Comparison of ENCODE assay signal across 3 cellular contexts in the genomic region with DNA sequence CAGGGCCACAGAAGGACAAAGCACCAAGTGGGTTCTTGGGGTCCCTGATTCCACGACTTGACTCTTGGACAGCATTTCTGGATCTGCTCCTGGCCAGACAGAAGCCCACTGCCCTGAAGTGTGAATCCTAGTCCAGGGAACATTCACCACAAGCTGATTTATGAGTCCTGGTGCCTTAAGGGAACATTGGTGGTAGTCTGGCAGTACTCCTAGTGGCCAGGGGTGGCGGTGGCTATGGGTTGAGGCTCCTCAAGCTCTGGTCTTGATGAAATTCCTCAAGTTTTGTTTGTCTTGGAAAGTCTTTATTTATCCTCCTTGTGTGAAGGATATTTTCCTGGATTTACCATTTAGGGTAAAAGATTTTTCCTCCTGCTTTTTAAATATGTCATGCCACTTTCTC.
TF ChIP-seq lines count a peak whose summit lies in the region.

No MANE protein-coding gene starts in this region.

TF ChIP-seq in SK-N-SH, 30 proteins besides CTCF, POLR2A, EP300 and RAD21 (continued from another document):
- TF ChIP-seq NRF1 (IDR thresholded peaks at IDR 0.05; ENCODE audit: low read depth, low read length) (no peak), TCF12 (IDR thresholded peaks at IDR 0.05) (no peak), SMC3 (IDR thresholded peaks at IDR 0.05; ENCODE audit: low read depth, low read length) (no peak), GATA2 (CRISPR knock-in tag; IDR thresholded peaks at IDR 0.05) (no peak), SIN3A (IDR thresholded peaks at IDR 0.05; ENCODE audit: borderline replicate concordance, low read depth, low read length) (no peak), JUND (IDR thresholded peaks at IDR 0.05) (no peak)
- TF ChIP-seq, protein P1, sequence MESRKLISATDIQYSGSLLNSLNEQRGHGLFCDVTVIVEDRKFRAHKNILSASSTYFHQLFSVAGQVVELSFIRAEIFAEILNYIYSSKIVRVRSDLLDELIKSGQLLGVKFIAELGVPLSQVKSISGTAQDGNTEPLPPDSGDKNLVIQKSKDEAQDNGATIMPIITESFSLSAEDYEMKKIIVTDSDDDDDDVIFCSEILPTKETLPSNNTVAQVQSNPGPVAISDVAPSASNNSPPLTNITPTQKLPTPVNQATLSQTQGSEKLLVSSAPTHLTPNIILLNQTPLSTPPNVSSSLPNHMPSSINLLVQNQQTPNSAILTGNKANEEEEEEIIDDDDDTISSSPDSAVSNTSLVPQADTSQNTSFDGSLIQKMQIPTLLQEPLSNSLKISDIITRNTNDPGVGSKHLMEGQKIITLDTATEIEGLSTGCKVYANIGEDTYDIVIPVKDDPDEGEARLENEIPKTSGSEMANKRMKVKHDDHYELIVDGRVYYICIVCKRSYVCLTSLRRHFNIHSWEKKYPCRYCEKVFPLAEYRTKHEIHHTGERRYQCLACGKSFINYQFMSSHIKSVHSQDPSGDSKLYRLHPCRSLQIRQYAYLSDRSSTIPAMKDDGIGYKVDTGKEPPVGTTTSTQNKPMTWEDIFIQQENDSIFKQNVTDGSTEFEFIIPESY (IDR thresholded peaks at IDR 0.05; ENCODE audit: borderline replicate concordance, low read depth), result no peak
- TF ChIP-seq, protein P2, sequence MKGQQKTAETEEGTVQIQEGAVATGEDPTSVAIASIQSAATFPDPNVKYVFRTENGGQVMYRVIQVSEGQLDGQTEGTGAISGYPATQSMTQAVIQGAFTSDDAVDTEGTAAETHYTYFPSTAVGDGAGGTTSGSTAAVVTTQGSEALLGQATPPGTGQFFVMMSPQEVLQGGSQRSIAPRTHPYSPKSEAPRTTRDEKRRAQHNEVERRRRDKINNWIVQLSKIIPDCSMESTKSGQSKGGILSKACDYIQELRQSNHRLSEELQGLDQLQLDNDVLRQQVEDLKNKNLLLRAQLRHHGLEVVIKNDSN (IDR thresholded peaks at IDR 0.05; ENCODE audit: borderline replicate concordance, low read depth), result no peak

TF ChIP-seq in SK-N-SH treated with all-trans-retinoic acid at 6 μM for 48 hours, 23 proteins besides CTCF, POLR2A, EP300 and RAD21 (continued from another document):
- TF ChIP-seq, protein P3, sequence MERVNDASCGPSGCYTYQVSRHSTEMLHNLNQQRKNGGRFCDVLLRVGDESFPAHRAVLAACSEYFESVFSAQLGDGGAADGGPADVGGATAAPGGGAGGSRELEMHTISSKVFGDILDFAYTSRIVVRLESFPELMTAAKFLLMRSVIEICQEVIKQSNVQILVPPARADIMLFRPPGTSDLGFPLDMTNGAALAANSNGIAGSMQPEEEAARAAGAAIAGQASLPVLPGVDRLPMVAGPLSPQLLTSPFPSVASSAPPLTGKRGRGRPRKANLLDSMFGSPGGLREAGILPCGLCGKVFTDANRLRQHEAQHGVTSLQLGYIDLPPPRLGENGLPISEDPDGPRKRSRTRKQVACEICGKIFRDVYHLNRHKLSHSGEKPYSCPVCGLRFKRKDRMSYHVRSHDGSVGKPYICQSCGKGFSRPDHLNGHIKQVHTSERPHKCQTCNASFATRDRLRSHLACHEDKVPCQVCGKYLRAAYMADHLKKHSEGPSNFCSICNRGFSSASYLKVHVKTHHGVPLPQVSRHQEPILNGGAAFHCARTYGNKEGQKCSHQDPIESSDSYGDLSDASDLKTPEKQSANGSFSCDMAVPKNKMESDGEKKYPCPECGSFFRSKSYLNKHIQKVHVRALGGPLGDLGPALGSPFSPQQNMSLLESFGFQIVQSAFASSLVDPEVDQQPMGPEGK (CRISPR knock-in tag; IDR thresholded peaks at IDR 0.05; ENCODE audit: borderline replicate concordance), result no peak
- TF ChIP-seq ZFP30 (CRISPR knock-in tag; IDR thresholded peaks at IDR 0.05) (no peak), ESRRG (CRISPR knock-in tag; IDR thresholded peaks at IDR 0.05) (no peak), GLIS3 (CRISPR knock-in tag; IDR thresholded peaks at IDR 0.05) (no peak), TOX (CRISPR knock-in tag; IDR thresholded peaks at IDR 0.05; ENCODE audit: borderline replicate concordance) (no peak), ZNF8 (CRISPR knock-in tag; IDR thresholded peaks at IDR 0.05) (no peak), CREB5 (CRISPR knock-in tag; IDR thresholded peaks at IDR 0.05; ENCODE audit: low read depth) (no peak), ZNF70 (CRISPR knock-in tag; IDR thresholded peaks at IDR 0.05) (no peak), ZNF565 (CRISPR knock-in tag; conservative IDR thresholded peaks at IDR 0.05; ENCODE audit: low read depth) (no peak)
- TF ChIP-seq, protein P4, sequence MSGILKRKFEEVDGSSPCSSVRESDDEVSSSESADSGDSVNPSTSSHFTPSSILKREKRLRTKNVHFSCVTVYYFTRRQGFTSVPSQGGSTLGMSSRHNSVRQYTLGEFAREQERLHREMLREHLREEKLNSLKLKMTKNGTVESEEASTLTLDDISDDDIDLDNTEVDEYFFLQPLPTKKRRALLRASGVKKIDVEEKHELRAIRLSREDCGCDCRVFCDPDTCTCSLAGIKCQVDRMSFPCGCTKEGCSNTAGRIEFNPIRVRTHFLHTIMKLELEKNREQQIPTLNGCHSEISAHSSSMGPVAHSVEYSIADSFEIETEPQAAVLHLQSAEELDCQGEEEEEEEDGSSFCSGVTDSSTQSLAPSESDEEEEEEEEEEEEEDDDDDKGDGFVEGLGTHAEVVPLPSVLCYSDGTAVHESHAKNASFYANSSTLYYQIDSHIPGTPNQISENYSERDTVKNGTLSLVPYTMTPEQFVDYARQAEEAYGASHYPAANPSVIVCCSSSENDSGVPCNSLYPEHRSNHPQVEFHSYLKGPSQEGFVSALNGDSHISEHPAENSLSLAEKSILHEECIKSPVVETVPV (CRISPR knock-in tag; IDR thresholded peaks at IDR 0.05), result no peak
TF ChIP-seq in SK-N-SH treated with all-trans-retinoic acid at 6 μM for 48 hours: peak in this region for 0.

TF ChIP-seq in H1, 55 proteins besides CTCF, POLR2A, EP300 and RAD21:
- TF ChIP-seq SRF (IDR thresholded peaks at IDR 0.05; ENCODE audit: low read depth, low read length) (no peak), SP4 (IDR thresholded peaks at IDR 0.05; ENCODE audit: low read length) (no peak), CBX5 (IDR thresholded peaks at IDR 0.05; ENCODE audit: low read depth, low read length) (no peak), MAFK (IDR thresholded peaks at IDR 0.05; ENCODE audit: low read depth, low read length) (no peak), RFX5 (IDR thresholded peaks at IDR 0.05; ENCODE audit: borderline replicate concordance, low read depth, low read length) (no peak), BCL11A (IDR thresholded peaks at IDR 0.05; ENCODE audit: low read depth in 2 of 2, low read length in 2 of 2) (no peak)
- TF ChIP-seq, protein P5, sequence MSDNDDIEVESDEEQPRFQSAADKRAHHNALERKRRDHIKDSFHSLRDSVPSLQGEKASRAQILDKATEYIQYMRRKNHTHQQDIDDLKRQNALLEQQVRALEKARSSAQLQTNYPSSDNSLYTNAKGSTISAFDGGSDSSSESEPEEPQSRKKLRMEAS (IDR thresholded peaks at IDR 0.05), result no peak
